ENCODE assay signal across 1 cellular context in genomic region chr6:28758046-28758817, GRCh38.
TF ChIP-seq lines count a peak whose summit lies in the region.

No MANE protein-coding gene starts in this region.

TF ChIP-seq in HepG2, 621 proteins besides CTCF, POLR2A, EP300 and RAD21 (continued from another document and continues in another):
- 0 out of 2 replicates have a peak, but pooled peaks have one; percentile 69 for TF ChIP-seq ZNF766 (CRISPR knock-in tag; IDR thresholded peaks at IDR 0.05; ENCODE audit: borderline replicate concordance)
- no peak for TF ChIP-seq ZBTB7B (CRISPR knock-in tag; IDR thresholded peaks at IDR 0.05)
- 0 out of 2 replicates have a peak, but pooled peaks have one; percentile 38 for TF ChIP-seq DMAP1 (CRISPR knock-in tag; IDR thresholded peaks at IDR 0.05)
- no peak for TF ChIP-seq ZKSCAN1 (IDR thresholded peaks at IDR 0.05; ENCODE audit: low read length)
- TF ChIP-seq REST (IDR thresholded peaks at IDR 0.05; ENCODE audit: borderline replicate concordance in 1 of 2, low read depth in 1 of 2, low read length in 2 of 2): no peak
- TF ChIP-seq ZNF431 (CRISPR knock-in tag; IDR thresholded peaks at IDR 0.05; ENCODE audit: borderline replicate concordance, low read depth): peak; percentile 51; the same call in 1 of the 2 replicates
- no peak for TF ChIP-seq NFRKB (IDR thresholded peaks at IDR 0.05)
- TF ChIP-seq GFI1 (CRISPR knock-in tag; IDR thresholded peaks at IDR 0.05; ENCODE audit: borderline replicate concordance): peak; percentile 54; the same call in 1 of the 2 replicates
- TF ChIP-seq CSRNP2 (CRISPR knock-in tag; conservative IDR thresholded peaks at IDR 0.05; ENCODE audit: low read depth): no peak
- 0 out of 2 replicates have a peak, but pooled peaks have one; percentile 23 for TF ChIP-seq ZNF121 (CRISPR knock-in tag; IDR thresholded peaks at IDR 0.05)
- no peak for TF ChIP-seq ZBTB4 (CRISPR knock-in tag; IDR thresholded peaks at IDR 0.05; ENCODE audit: borderline replicate concordance)
- TF ChIP-seq SKI (IDR thresholded peaks at IDR 0.05; ENCODE audit: partially characterized antibody): no peak
- no peak for TF ChIP-seq ZNF407 (CRISPR knock-in tag; IDR thresholded peaks at IDR 0.05; ENCODE audit: not compliant biosample characterization)
- TF ChIP-seq ZNF784 (CRISPR knock-in tag; IDR thresholded peaks at IDR 0.05; ENCODE audit: borderline replicate concordance): no peak
- no peak for TF ChIP-seq ISL2 (CRISPR knock-in tag; IDR thresholded peaks at IDR 0.05)
- TF ChIP-seq SSRP1 (CRISPR knock-in tag; IDR thresholded peaks at IDR 0.05): 0 out of 2 replicates have a peak, but pooled peaks have one; percentile 33
- TF ChIP-seq ZFY (CRISPR knock-in tag; IDR thresholded peaks at IDR 0.05): 0 out of 2 replicates have a peak, but pooled peaks have one; percentile 12
- TF ChIP-seq PRDM4 (CRISPR knock-in tag; IDR thresholded peaks at IDR 0.05; ENCODE audit: borderline replicate concordance): no peak
- peak; percentile 10; the same call in 1 of the 2 replicates for TF ChIP-seq CHD4 (IDR thresholded peaks at IDR 0.05; ENCODE audit: borderline replicate concordance, low read length)
- peak; percentile 37; the same call in 1 of the 2 replicates for TF ChIP-seq MNT (IDR thresholded peaks at IDR 0.05)
- TF ChIP-seq ZMYM3 (CRISPR knock-in tag; IDR thresholded peaks at IDR 0.05): peak; percentile 70
- TF ChIP-seq ZNF350 (CRISPR knock-in tag; IDR thresholded peaks at IDR 0.05; ENCODE audit: borderline replicate concordance, low read depth): no peak
- TF ChIP-seq ELF3 (CRISPR knock-in tag; IDR thresholded peaks at IDR 0.05): peak; percentile 54
- TF ChIP-seq ZFP36L1 (CRISPR knock-in tag; IDR thresholded peaks at IDR 0.05): peak; percentile 13; the same call in 1 of the 2 replicates
- peak; percentile 89; the same call in 1 of the 2 replicates for TF ChIP-seq ZNF792 (CRISPR knock-in tag; IDR thresholded peaks at IDR 0.05)
- no peak for TF ChIP-seq PLRG1 (conservative IDR thresholded peaks at IDR 0.05)
- TF ChIP-seq DMTF1 (CRISPR knock-in tag; IDR thresholded peaks at IDR 0.05): no peak
- TF ChIP-seq EHMT2 (IDR thresholded peaks at IDR 0.05; ENCODE audit: borderline replicate concordance, low read depth, low read length): no peak
- peak; percentile 71 for TF ChIP-seq SAP130 (CRISPR knock-in tag; IDR thresholded peaks at IDR 0.05; ENCODE audit: low read depth)
- TF ChIP-seq SMC3 (IDR thresholded peaks at IDR 0.05; ENCODE audit: low read length): no peak
- TF ChIP-seq GATAD1 (CRISPR knock-in tag; IDR thresholded peaks at IDR 0.05): peak; percentile 57; the same call in 1 of the 2 replicates
